Comparison of ENCODE assay signal across 9 cellular contexts in the genomic region with DNA sequence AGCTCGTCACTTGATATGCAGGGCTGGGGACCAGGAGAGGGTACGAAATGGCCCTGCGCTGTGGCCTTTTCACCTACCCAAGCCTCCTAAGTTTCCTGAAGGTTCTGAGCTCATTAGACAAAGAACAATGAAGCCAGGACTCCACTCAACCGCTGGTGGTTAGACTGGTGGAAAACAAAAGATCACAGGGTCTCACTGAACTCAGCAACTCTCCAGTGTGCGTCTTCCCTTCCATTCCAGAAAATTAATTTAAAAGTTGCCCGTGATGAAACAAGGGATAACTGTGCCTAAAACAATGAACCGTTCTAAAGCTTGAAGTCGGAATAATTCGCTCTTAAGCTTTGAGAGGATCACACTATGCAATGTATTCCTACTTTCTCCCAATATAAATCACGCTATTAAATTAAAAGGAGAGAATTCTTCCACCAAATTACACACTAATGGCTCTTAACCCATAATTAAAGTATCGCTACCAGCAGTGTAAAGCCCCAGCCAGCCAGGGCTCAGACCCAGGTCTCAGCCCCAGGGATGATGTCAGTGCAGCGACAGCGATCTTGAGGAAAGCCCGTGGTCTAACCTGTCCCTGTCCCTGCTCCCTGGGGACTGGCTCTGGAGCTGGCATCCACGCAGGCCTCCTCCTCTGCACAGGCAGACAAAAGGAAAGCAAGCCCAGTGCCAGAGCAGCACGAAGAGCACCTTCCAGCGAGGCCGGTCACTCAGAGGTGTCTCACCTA. TPM values are rescaled to one million over a fixed set of nuclear protein-coding genes. Genes with fewer than 3 reads are reported as not detected.
DNase-seq lines count a peak whose midpoint lies in the region; ATAC-seq and TF ChIP-seq lines count a peak whose summit lies in the region.
"Had no signal": no experiment of that assay in that cellular context is flagged by ENCODE, and none has a peak within 500 bp of the region (broad histone marks: within the 10 kb centered on the region; RNA-seq: fewer than 3 reads in every experiment).

No MANE protein-coding gene starts in this region.

- no peak for TF ChIP-seq CTCF in adrenal gland (IDR thresholded peaks at IDR 0.05)

- 58 to 78% (median 66%) methylated on average over 12 to 18 of the region's 18 CpGs for WGBS in adrenal gland, 4 donors

- H3K4me1 ChIP-seq in adrenal gland (replicated peaks in 1 of 2), result peaks cover 57 to 76% of the 10 kb centered on the region in 2 donors
- peaks cover 45% of the 10 kb centered on the region for H3K4me1 ChIP-seq in iPS-20b (ENCODE audit: insufficient read depth, low read length)
- H3K4me1 ChIP-seq in stomach smooth muscle (ENCODE audit: control insufficient read depth, insufficient read depth, low read length), result peaks cover 56% of the 10 kb centered on the region
- H3K4me1 ChIP-seq in HAP-1, result peaks cover 40% of the 10 kb centered on the region

- H3K4me3 ChIP-seq in adrenal gland (peak overlapping the region in 1 of 4 donors; percentile 37), iPS-20b (ENCODE audit: low read length) (peak overlapping the region; percentile 9; the same call in 1 of the 2 replicates), stomach smooth muscle (ENCODE audit: low read length in 2 of 2) (peak overlapping the region; percentile 60 to 67), HAP-1 (no peak overlapping the region)

- peak; percentile 51 for DNase-seq in NCI-H2107 (lab: John Stamatoyannopoulos, UW)
- DNase-seq in adrenal gland, result peak in 1 of 7 donors; percentile 42
- DNase-seq in stimulated activated naive CD4-positive, alpha-beta T cell (lab: John Stamatoyannopoulos, UW), result no peak
- no peak for DNase-seq in HAP-1 (ENCODE audit: low spot score in 2 of 2)
- DNase-seq: activated CD4-positive, alpha-beta T cell treated with anti-CD3 and anti-CD28 coated beads, Interleukin-2, amount 50 U/mL, for 48 hours had no signal

- no peaks in the 10 kb centered on the region for H3K27me3 ChIP-seq in adrenal gland
- H3K27me3 ChIP-seq in iPS-20b (ENCODE audit: insufficient read depth, low read length), result no peaks in the 10 kb centered on the region
- H3K27me3 ChIP-seq in stomach smooth muscle (ENCODE audit: control insufficient read depth in 1 of 2, insufficient read depth in 2 of 2, low read length in 2 of 2), result no peaks in the 10 kb centered on the region
- H3K27me3 ChIP-seq in HAP-1 (ENCODE audit: low read depth), result no peaks in the 10 kb centered on the region

- TF ChIP-seq POLR2A in adrenal gland (IDR thresholded peaks at IDR 0.05), result no peak

- intact Hi-C loops in adrenal gland (cut with DNase I), result no loop called here

- H3K36me3 ChIP-seq in adrenal gland (replicated peaks in 1 of 2), result no peaks in the 10 kb centered on the region
- no peaks in the 10 kb centered on the region for H3K36me3 ChIP-seq in iPS-20b (ENCODE audit: insufficient read depth, low read depth, low read length)
- H3K36me3 ChIP-seq in stomach smooth muscle (ENCODE audit: control insufficient read depth in 2 of 2, insufficient read depth in 2 of 2, low read length in 2 of 2), result no peaks in the 10 kb centered on the region
- no peaks in the 10 kb centered on the region for H3K36me3 ChIP-seq in HAP-1 (replicated peaks)

- H3K9ac ChIP-seq in iPS-20b (ENCODE audit: low read depth, low read length) (peak overlapping the region; percentile 35; the same call in 1 of the 2 replicates), stomach smooth muscle (ENCODE audit: low read length in 2 of 2) (peak overlapping the region in 1 of 2 donors; percentile 49)

- in situ Hi-C loops in HAP-1 (cut with MboI; ENCODE audit: low sequenced_read_pairs), result no loop called here

- H3K9me3 ChIP-seq in adrenal gland (replicated peaks in 1 of 3) (no peaks in the 10 kb centered on the region), iPS-20b (ENCODE audit: insufficient read depth, low read depth, low read length) (no peaks in the 10 kb centered on the region), stomach smooth muscle (ENCODE audit: control insufficient read depth in 2 of 2, low read length in 2 of 2) (no peaks in the 10 kb centered on the region), HAP-1 (no peaks in the 10 kb centered on the region)

- H3K27ac ChIP-seq in adrenal gland (peak overlapping the region in 4 of 5 donors; percentile 4 to 94 (median 69)), iPS-20b (ENCODE audit: low read length) (no peak overlapping the region), stomach smooth muscle (ENCODE audit: low read length) (peak overlapping the region; percentile 70)

- no peak for ATAC-seq in GM18517 (IDR thresholded peaks at IDR 0.05; ENCODE audit: unreplicated experiment)
- no peak for ATAC-seq in HG03039 (IDR thresholded peaks at IDR 0.05; ENCODE audit: unreplicated experiment)

RNA-seq across cellular contexts. Expression of gene VGLL4, which starts 4.9 kb away (rescaled TPM):
- 100 to 1,000 TPM in 5 of 8 donors, 10 to 100 TPM in 3; 38.3 to 153 (median 108) TPM for total RNA-seq in adrenal gland
- 10 to 100 TPM; 46.2 to 78.1 (median 50.1) TPM for polyA plus RNA-seq in adrenal gland
